11 cellular contexts compared by ENCODE assay signal in genomic region chr22:40524392-40525249, GRCh38.
A peak's percentile ranks its signal among the peaks of the same experiment; 100 is the strongest.
DNase-seq lines count a peak whose midpoint lies in the region; ATAC-seq and TF ChIP-seq lines count a peak whose summit lies in the region.
"Had no signal": no experiment of that assay in that cellular context is flagged by ENCODE, and none has a peak within 500 bp of the region (broad histone marks: within the 10 kb centered on the region; RNA-seq: fewer than 3 reads in every experiment).

No MANE protein-coding gene starts in this region.

- in situ Hi-C loops in Panc1 (cut with HindIII; ENCODE audit: low pct_unique_long_range_greater_than_20kb, low sequenced_read_pairs) = loop anchor here (25.0 kb wide), 1 partner anchor 113 kb away; the partner anchor contains the start of gene MRTFA

- 91% methylated on average over 9 of the region's 9 CpGs for WGBS in esophagus muscularis mucosa

- ATAC-seq in left cardiac atrium (no peak), Panc1 (no peak; the same call in 1 of the 2 replicates), HG03571 (IDR thresholded peaks at IDR 0.05; ENCODE audit: unreplicated experiment) (no peak), HG03457 (IDR thresholded peaks at IDR 0.05; ENCODE audit: unreplicated experiment) (no peak)

- intact Hi-C loops in left ventricle myocardium inferior (cut with micrococcal nuclease) = loop anchor here (10.0 kb wide), 1 partner anchor 120 kb away; no protein-coding TSS in a partner anchor
- intact Hi-C loops in left cardiac atrium (cut with DNase I) = loop anchor here (5.0 to 10.0 kb wide), 2 partner anchors 118 to 120 kb away; no protein-coding TSS in a partner anchor
- intact Hi-C loops in Panc1 (cut with micrococcal nuclease; ENCODE audit: unreplicated experiment) = no loop called here
- intact Hi-C loops in esophagus muscularis mucosa (cut with DNase I) = loop anchor here (2.0 kb wide), 1 partner anchor 122 kb away; no protein-coding TSS in a partner anchor
- intact Hi-C loops in uterus (cut with DNase I; ENCODE audit: low total_unique reads) = loop anchor here (10.0 kb wide), 1 partner anchor 120 kb away; no protein-coding TSS in a partner anchor

- DNase-seq in left ventricle myocardium inferior = no peak
- DNase-seq in left cardiac atrium = no peak
- DNase-seq in Panc1 (ENCODE audit: low read depth, low spot score) = no peak
- no peak for DNase-seq in esophagus muscularis mucosa (ENCODE audit: extremely low spot score)
- no peak for DNase-seq in uterus
- no peak for DNase-seq in NCI-H345 (lab: John Stamatoyannopoulos, UW)

- CTCF ChIA-PET in Panc1 (lab: Charles Lee) = interaction anchor here (0.5 to 1.2 kb wide), 5 partner anchors 26 to 122 kb away, joined by 3 to 6 read pairs (median 3); no protein-coding TSS in a partner anchor

- POLR2A ChIA-PET in Panc1 (lab: Charles Lee) = no interaction called here

- H3K27me3 ChIP-seq in left ventricle myocardium inferior (ENCODE audit: low read depth) = no peaks in the 10 kb centered on the region
- no peaks in the 10 kb centered on the region for H3K27me3 ChIP-seq in Panc1 (ENCODE audit: control insufficient read depth, insufficient read depth, low read length)
- H3K27me3 ChIP-seq in esophagus muscularis mucosa = no peaks in the 10 kb centered on the region
- no peaks in the 10 kb centered on the region for H3K27me3 ChIP-seq in uterus
- H3K27me3 ChIP-seq: heart left ventricle, Peyer's patch, testis had no signal

- TF ChIP-seq CTCF in left ventricle myocardium inferior (IDR thresholded peaks at IDR 0.05; ENCODE audit: borderline replicate concordance) (no peak), Panc1 (IDR thresholded peaks at IDR 0.05) (no peak), esophagus muscularis mucosa (IDR thresholded peaks at IDR 0.05) (peak in 2 of 3 experiments; percentile 10 to 24), uterus (IDR thresholded peaks at IDR 0.05) (peak in 1 of 4 experiments; percentile 13)

- H3K4me1 ChIP-seq in left ventricle myocardium inferior (peaks cover 16% of the 10 kb centered on the region), Panc1 (ENCODE audit: control insufficient read depth, insufficient read depth, low read length) (peaks cover 29% of the 10 kb centered on the region), esophagus muscularis mucosa (peaks cover 6 to 21% (median 16%) of the 10 kb centered on the region in 4 donors), uterus (peaks cover 0 to 9% of the 10 kb centered on the region in 2 donors)
- H3K4me1 ChIP-seq: Peyer's patch, testis had no signal

- BruUV-seq in Panc1 (replicated peaks; lab: Mats Ljungman, UMichigan) = no TSS peak

- H3K36me3 ChIP-seq in left ventricle myocardium inferior = no peaks in the 10 kb centered on the region
- H3K36me3 ChIP-seq in Panc1 (ENCODE audit: control insufficient read depth, insufficient read depth, low read length) = no peaks in the 10 kb centered on the region
- H3K36me3 ChIP-seq in esophagus muscularis mucosa = no peaks in the 10 kb centered on the region
- no peaks in the 10 kb centered on the region for H3K36me3 ChIP-seq in uterus
- H3K36me3 ChIP-seq: heart left ventricle, Peyer's patch had no signal

- H3K27ac ChIP-seq in left ventricle myocardium inferior (replicated peaks) = peak overlapping the region; percentile 7
- peak overlapping the region; percentile 40; the same call in 1 of the 2 replicates for H3K27ac ChIP-seq in Panc1 (ENCODE audit: low read length)
- no peak overlapping the region for H3K27ac ChIP-seq in esophagus muscularis mucosa (replicated peaks in 1 of 4)
- peak overlapping the region; percentile 80 to 82 for H3K27ac ChIP-seq in uterus
- H3K27ac ChIP-seq: Peyer's patch, testis had no signal

- no peak for TF ChIP-seq POLR2A in esophagus muscularis mucosa (IDR thresholded peaks at IDR 0.05; ENCODE audit: low read depth)
- no peak for TF ChIP-seq POLR2A in uterus (IDR thresholded peaks at IDR 0.05)

- H3K9me3 ChIP-seq in left ventricle myocardium inferior (replicated peaks) (no peaks in the 10 kb centered on the region), Panc1 (ENCODE audit: control insufficient read depth, insufficient read depth, low read depth, low read length) (no peaks in the 10 kb centered on the region), esophagus muscularis mucosa (no peaks in the 10 kb centered on the region), uterus (no peaks in the 10 kb centered on the region)
- H3K9me3 ChIP-seq: Peyer's patch, testis had no signal

- no peak for TF ChIP-seq EP300 in esophagus muscularis mucosa (IDR thresholded peaks at IDR 0.05)

- H3K4me3 ChIP-seq in left ventricle myocardium inferior (no peak overlapping the region), Panc1 (ENCODE audit: low read depth in 2 of 2, low read length in 2 of 2) (no peak overlapping the region), esophagus muscularis mucosa (no peak overlapping the region), uterus (no peak overlapping the region)
- H3K4me3 ChIP-seq: heart left ventricle, Peyer's patch, testis had no signal

Comparison
In these comparisons a context has a peak if more than half of its experiments do, and no peak if none do; other contexts are left out.
1. H3K27ac ChIP-seq: peak in left ventricle myocardium inferior (single experiment), Panc1 (single experiment) and uterus (2 of 2); none in esophagus muscularis mucosa (0 of 4).
2. CTCF ChIP-seq: peak in esophagus muscularis mucosa (2 of 3); none in left ventricle myocardium inferior (single experiment) and Panc1 (single experiment).